In the genomic region with DNA sequence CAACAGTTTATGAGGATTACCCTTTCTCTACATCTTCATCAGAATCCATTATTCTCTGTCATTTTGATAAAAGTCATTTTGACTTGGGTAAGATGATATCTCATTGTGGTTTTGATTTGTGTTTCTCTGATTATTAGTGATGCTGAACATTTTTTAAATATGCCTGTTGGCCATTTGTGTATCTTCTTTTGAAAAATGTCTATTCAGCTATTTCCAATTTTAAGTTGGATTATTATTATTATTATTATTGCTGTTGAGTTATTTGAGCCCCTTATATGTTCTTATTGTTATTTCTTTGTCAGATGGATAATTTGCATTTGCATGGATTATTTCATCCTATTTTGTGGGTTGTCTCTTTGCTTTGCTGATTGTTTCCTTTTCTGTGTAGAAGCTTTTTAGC, we compare ENCODE assay signal across 21 cellular contexts.
"Had no signal": no experiment of that assay in that cellular context is flagged by ENCODE, and none has a peak within 500 bp of the region (broad histone marks: within the 10 kb centered on the region; RNA-seq: fewer than 3 reads in every experiment).

No MANE protein-coding gene starts in this region.

- H3K4me2 ChIP-seq: hepatocyte had no signal

- H3K4me3 ChIP-seq: coronary artery, dorsolateral prefrontal cortex, esophagus muscularis mucosa, gastroesophageal sphincter, heart left ventricle, hepatocyte, left lung, lower lobe of right lung, mucosa of descending colon had no signal

- FAIRE-seq: endothelial cell of umbilical vein, frontal cortex, keratinocyte had no signal

- ATAC-seq: foreskin keratinocyte, gastroesophageal sphincter, heart left ventricle, left cardiac atrium, left lung, left ventricle myocardium superior, lower lobe of right lung, mucosa of descending colon had no signal

- H3K27me3 ChIP-seq: dorsolateral prefrontal cortex, esophagus muscularis mucosa, foreskin keratinocyte, gastroesophageal sphincter, heart left ventricle, hepatocyte, left lung had no signal

- H3K4me1 ChIP-seq: esophagus muscularis mucosa, foreskin keratinocyte, gastroesophageal sphincter, heart left ventricle, left lung, lower lobe of right lung had no signal

- H3K9me3 ChIP-seq: esophagus muscularis mucosa, gastroesophageal sphincter, heart left ventricle, left lung, lower lobe of right lung, mucosa of descending colon had no signal

- H3K36me3 ChIP-seq: esophagus muscularis mucosa, gastroesophageal sphincter, heart left ventricle, left lung, lower lobe of right lung had no signal

- H3K27ac ChIP-seq: coronary artery, dorsolateral prefrontal cortex, esophagus muscularis mucosa, foreskin keratinocyte, gastroesophageal sphincter, heart left ventricle, hepatocyte, left lung, lower lobe of right lung had no signal

- H3K79me2 ChIP-seq: hepatocyte had no signal

- H2AFZ ChIP-seq: hepatocyte had no signal

- DNase-seq: dermis blood vessel endothelial cell; dorsolateral prefrontal cortex; effector CD4-positive, alpha-beta T cell; effector memory CD4-positive, alpha-beta T cell; foreskin keratinocyte; heart left ventricle; hypothalamus; immature natural killer cell; left cardiac atrium; left lung; left ventricle myocardium superior; lower lobe of right lung; mesenchymal stem cell; mucosa of descending colon had no signal
